ENCODE assay signal across 9 cellular contexts in the genomic region with DNA sequence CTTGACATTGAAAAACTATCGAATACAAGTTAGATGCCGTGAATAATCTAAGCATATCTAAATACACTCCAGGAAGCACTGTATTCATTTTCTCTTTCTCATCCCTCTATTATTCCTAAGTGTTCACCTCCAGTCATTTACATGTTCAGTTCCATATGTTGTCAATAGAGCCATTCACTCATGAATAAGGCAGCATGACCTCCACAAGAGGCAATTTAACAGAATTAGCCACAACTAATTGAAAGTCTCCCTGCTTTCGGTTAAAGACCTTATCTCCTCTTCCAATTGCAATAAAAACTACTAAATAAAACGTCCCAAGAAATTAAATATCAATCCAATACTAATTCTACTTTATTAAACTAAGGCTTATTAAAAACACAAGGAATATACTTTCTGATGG. TPM values are rescaled to one million over a fixed set of nuclear protein-coding genes. Genes with fewer than 3 reads are reported as not detected.
A peak's percentile ranks its signal among the peaks of the same experiment; 100 is the strongest.
DNase-seq lines count a peak whose midpoint lies in the region; ATAC-seq, FAIRE-seq and TF ChIP-seq lines count a peak whose summit lies in the region.
"Had no signal": no experiment of that assay in that cellular context is flagged by ENCODE, and none has a peak within 500 bp of the region (broad histone marks: within the 10 kb centered on the region; RNA-seq: fewer than 3 reads in every experiment).

No MANE protein-coding gene starts in this region.

- no peaks in the 10 kb centered on the region for H3F3A ChIP-seq in GM23338 (replicated peaks; ENCODE audit: low read depth)

- in situ Hi-C loops in Panc1 (cut with HindIII; ENCODE audit: low pct_unique_long_range_greater_than_20kb, low sequenced_read_pairs) (no loop called here), gastrocnemius medialis (cut with MboI; ENCODE audit: low sequenced_read_pairs in 4 of 4) (no loop called here)

- no peak overlapping the region for H3K27ac ChIP-seq in GM23338 (ENCODE audit: low read depth)
- peak overlapping the region; percentile 81 for H3K27ac ChIP-seq in Panc1 (ENCODE audit: low read length)
- peak overlapping the region; percentile 85 to 95 (median 93) for H3K27ac ChIP-seq in gastrocnemius medialis

- TF ChIP-seq POLR2A in gastrocnemius medialis (IDR thresholded peaks at IDR 0.05) (no peak), GM12892 (IDR thresholded peaks at IDR 0.05; ENCODE audit: low read depth, low read length) (no peak)

- H3K27me3 ChIP-seq in GM23338 (ENCODE audit: insufficient read depth) (peaks cover 20% of the 10 kb centered on the region), Panc1 (ENCODE audit: control insufficient read depth, insufficient read depth, low read length) (no peaks in the 10 kb centered on the region; the same call in 1 of the 2 replicates), gastrocnemius medialis (no peaks in the 10 kb centered on the region)

- no peak for ATAC-seq in GM23338
- no peak for ATAC-seq in Panc1
- ATAC-seq in gastrocnemius medialis: no peak
- no peak for ATAC-seq in stimulated activated naive CD8-positive, alpha-beta T cell treated with anti-CD3 and anti-CD28 coated beads, Interleukin-15, Interleukin-2, amounts not matched to agents 100 U/mL and 50 U/mL, for 24 hours

- no peak overlapping the region for H2AFZ ChIP-seq in GM23338

- peaks cover 15% of the 10 kb centered on the region; the same call in 1 of the 2 replicates for H4K20me1 ChIP-seq in GM23338 (replicated peaks; ENCODE audit: insufficient read depth)

- H3K9me2 ChIP-seq in GM23338 (ENCODE audit: insufficient read depth): no peaks in the 10 kb centered on the region

- CTCF ChIA-PET in Panc1 (lab: Charles Lee): no interaction called here

- H3K36me3 Mint-ChIP-seq in GM23338 (ENCODE audit: low read depth): 0 out of 3 replicates have a peak, but pooled peaks cover 2% of the 10 kb centered on the region

- peak overlapping the region; percentile 55 for H3K4me3 Mint-ChIP-seq in GM23338
- H3K4me3 Mint-ChIP-seq: dendritic cell treated with granulocyte-macrophage colony-stimulating factor and Interleukin-4, amounts not matched to agents 40 ng/mL and 50 ng/mL, for 4 days had no signal

- intact Hi-C loops in Panc1 (cut with micrococcal nuclease; ENCODE audit: unreplicated experiment): loop anchor here (5.0 kb wide), 1 partner anchor 571 kb away; no protein-coding TSS in a partner anchor
- intact Hi-C loops in gastrocnemius medialis (cut with DNase I; ENCODE audit: low total_unique reads): loop anchor here (10.0 kb wide), 1 partner anchor 474 kb away; no protein-coding TSS in a partner anchor

- POLR2A ChIA-PET in Panc1 (lab: Charles Lee): no interaction called here

- H3K27ac Mint-ChIP-seq in GM23338: no peak overlapping the region
- H3K27ac Mint-ChIP-seq: dendritic cell treated with granulocyte-macrophage colony-stimulating factor and Interleukin-4, amounts not matched to agents 40 ng/mL and 50 ng/mL, for 4 days had no signal

- no peak for TF ChIP-seq CTCF in GM23338 (conservative IDR thresholded peaks at IDR 0.05; ENCODE audit: low read depth in 2 of 2)
- no peak for TF ChIP-seq CTCF in Panc1 (IDR thresholded peaks at IDR 0.05)
- TF ChIP-seq CTCF in gastrocnemius medialis (IDR thresholded peaks at IDR 0.05 in 4 of 5, conservative IDR thresholded peaks at IDR 0.05 in 1 of 5): no peak

- no peak for FAIRE-seq in GM12892 (lab: Jason Lieb, UNC)

- no TSS peak for BruUV-seq in Panc1 (replicated peaks; lab: Mats Ljungman, UMichigan)

- H3K4me3 ChIP-seq in GM23338: peak overlapping the region; percentile 77
- peak overlapping the region; percentile 82 to 96 for H3K4me3 ChIP-seq in Panc1 (ENCODE audit: low read depth in 2 of 2, low read length in 2 of 2)
- H3K4me3 ChIP-seq in gastrocnemius medialis: peak overlapping the region; percentile 62 to 96 (median 88)

- peaks cover 37% of the 10 kb centered on the region for H3K4me1 Mint-ChIP-seq in GM23338

- no peaks in the 10 kb centered on the region for H3K36me3 ChIP-seq in GM23338 (ENCODE audit: insufficient read depth)
- no peaks in the 10 kb centered on the region; the same call in 1 of the 2 replicates for H3K36me3 ChIP-seq in Panc1 (ENCODE audit: control insufficient read depth, insufficient read depth, low read length)
- H3K36me3 ChIP-seq in gastrocnemius medialis: peaks cover 0 to 3% of the 10 kb centered on the region in 2 donors

- H3K27me3 Mint-ChIP-seq in GM23338 (ENCODE audit: insufficient read depth, low read depth, poor library complexity): peaks cover 5% of the 10 kb centered on the region

- DNase-seq in GM23338 (ENCODE audit: low spot score) (no peak), Panc1 (ENCODE audit: low read depth, low spot score) (no peak), foreskin melanocyte (peak; percentile 31), gastrocnemius medialis (no peak), retina (no peak), GM12892 (ENCODE audit: insufficient read length) (no peak)
- DNase-seq in activated CD8-positive, alpha-beta memory T cell treated with anti-CD3 and anti-CD28 coated beads, Interleukin-2, amount 50 U/mL, for 48 hours: no peak
- DNase-seq in stimulated activated naive CD8-positive, alpha-beta T cell treated with anti-CD3 and anti-CD28 coated beads, Interleukin-15, Interleukin-2, amounts not matched to agents 100 U/mL and 50 U/mL, for 24 hours: no peak

- H3K9me3 Mint-ChIP-seq in GM23338: no peaks in the 10 kb centered on the region
- H3K9me3 Mint-ChIP-seq: dendritic cell treated with granulocyte-macrophage colony-stimulating factor and Interleukin-4, amounts not matched to agents 40 ng/mL and 50 ng/mL, for 4 days had no signal

- H3K9me3 ChIP-seq in Panc1 (ENCODE audit: control insufficient read depth, insufficient read depth, low read depth, low read length): no peaks in the 10 kb centered on the region
- no peaks in the 10 kb centered on the region for H3K9me3 ChIP-seq in gastrocnemius medialis

- peaks cover 7% of the 10 kb centered on the region for H3K79me2 ChIP-seq in GM23338 (replicated peaks; ENCODE audit: insufficient read depth)

- peak overlapping the region; percentile 78 for H3K4me2 ChIP-seq in GM23338

- H3K4me1 ChIP-seq in GM23338 (ENCODE audit: insufficient read depth) (peaks cover 45% of the 10 kb centered on the region), Panc1 (ENCODE audit: control insufficient read depth, insufficient read depth, low read length) (peaks cover 28% of the 10 kb centered on the region), gastrocnemius medialis (peaks cover 39% of the 10 kb centered on the region in 2 donors)

TF ChIP-seq in GM23338, 12 proteins besides CTCF, POLR2A, EP300 and RAD21 (continues in another document):
- TF ChIP-seq POLR2AphosphoS5 (IDR thresholded peaks at IDR 0.05; ENCODE audit: low read depth): no peak

RNA-seq across cellular contexts. Expression of gene LRIG3, which starts 1.8 kb away (rescaled TPM):
- 7.5 and 10.9 TPM in 2 replicates for total RNA-seq in GM23338 (2014; rRNA removed; shearing (Covaris generic))
- polyA plus RNA-seq in GM23338 (2016; fragmentation: Nextera tagmentation; extraction: Ambion mirVana): 1.6 and 1.9 TPM in 2 replicates
- total RNA-seq in Panc1 (2021; ENCODE audit: unreplicated experiment) (12.1 TPM), gastrocnemius medialis (10 to 100 TPM in 1 of 4 donors, 1 to 10 TPM in 3; 4.7 to 14.7 (median 7.7) TPM)
- polyA plus RNA-seq in Panc1 (2012; ENCODE audit: insufficient read length): 4.1 TPM
- 2.7 TPM for polyA plus RNA-seq in GM12892 (2012; ENCODE audit: missing spikeins)
